Comparison of ENCODE assay signal across 15 cellular contexts in genomic region chr12:31599053-31599452, GRCh38. TPM values are rescaled to one million over a fixed set of nuclear protein-coding genes. Genes with fewer than 3 reads are reported as not detected.
A peak's percentile ranks its signal among the peaks of the same experiment; 100 is the strongest.
DNase-seq lines count a peak whose midpoint lies in the region; ATAC-seq and TF ChIP-seq lines count a peak whose summit lies in the region.
"Had no signal": no experiment of that assay in that cellular context is flagged by ENCODE, and none has a peak within 500 bp of the region (broad histone marks: within the 10 kb centered on the region; RNA-seq: fewer than 3 reads in every experiment).

No MANE protein-coding gene starts in this region.

- H3K27me3 ChIP-seq in gastrocnemius medialis, result no peaks in the 10 kb centered on the region
- H3K27me3 ChIP-seq: BE2C, colonic mucosa, SJSA1 had no signal

- peak overlapping the region; percentile 62 for H2AFZ ChIP-seq in OCI-LY7 (ENCODE audit: low read length)

- no TSS peak for BruUV-seq in OCI-LY7 (replicated peaks; lab: Mats Ljungman, UMichigan)

- DNase-seq in OCI-LY7 (ENCODE audit: low spot score) (peak; percentile 87), DMS 273 (lab: John Stamatoyannopoulos, UW; ENCODE audit: unreplicated experiment) (no peak), gastrocnemius medialis (no peak)
- no peak for DNase-seq in activated CD8-positive, alpha-beta T cell treated with anti-CD3 and anti-CD28 coated beads for 36 hours
- DNase-seq in activated CD4-positive, alpha-beta T cell treated with anti-CD3 and anti-CD28 coated beads for 4 hours, result no peak
- DNase-seq: activated CD4-positive, alpha-beta T cell treated with anti-CD3 and anti-CD28 coated beads for 48 hours; BE2C; colonic mucosa; NCI-H446 treated with DMSO at 0.1 percent for 48 hours; nephron progenitor cell; stimulated activated CD4-positive, alpha-beta T cell treated with anti-CD3 and anti-CD28 coated beads, Interleukin-12 subunit alpha, Interleukin-12 subunit beta, amount 100 ng/mL, for 4 hours had no signal

- H3K4me1 Mint-ChIP-seq in activated CD8-positive, alpha-beta T cell treated with anti-CD3 and anti-CD28 coated beads for 36 hours (ENCODE audit: low read depth), result no peaks in the 10 kb centered on the region

- H3K27ac Mint-ChIP-seq in activated CD8-positive, alpha-beta T cell treated with anti-CD3 and anti-CD28 coated beads for 36 hours, result no peak overlapping the region
- H3K27ac Mint-ChIP-seq: nephron progenitor cell had no signal

- no peak for TF ChIP-seq POLR2A in gastrocnemius medialis (IDR thresholded peaks at IDR 0.05)

- H3K79me2 ChIP-seq in OCI-LY7 (ENCODE audit: insufficient read depth, low read depth, low read length), result no peaks in the 10 kb centered on the region

- no peak overlapping the region for H3K4me3 Mint-ChIP-seq in activated CD8-positive, alpha-beta T cell treated with anti-CD3 and anti-CD28 coated beads for 36 hours
- H3K4me3 Mint-ChIP-seq: nephron progenitor cell had no signal

- H3K27me3 Mint-ChIP-seq in activated CD8-positive, alpha-beta T cell treated with anti-CD3 and anti-CD28 coated beads for 36 hours, result peaks cover 9% of the 10 kb centered on the region

- CTCF ChIA-PET in OCI-LY7 (lab: Charles Lee; ENCODE audit: unreplicated experiment), result no interaction called here
- CTCF ChIA-PET in activated CD8-positive, alpha-beta T cell treated with anti-CD3 and anti-CD28 coated beads for 36 hours (lab: Charles Lee), result no interaction called here

- intact Hi-C loops in OCI-LY7 (cut with micrococcal nuclease; ENCODE audit: unreplicated experiment) (no loop called here), gastrocnemius medialis (cut with DNase I; ENCODE audit: low total_unique reads) (no loop called here)
- intact Hi-C loops in activated CD8-positive, alpha-beta T cell treated with anti-CD3 and anti-CD28 coated beads for 36 hours (cut with micrococcal nuclease), result no loop called here

- peak; percentile 68 for ATAC-seq in GM18502 (IDR thresholded peaks at IDR 0.05; ENCODE audit: poor library complexity, unreplicated experiment)
- peak; percentile 53 for ATAC-seq in GM21390 (IDR thresholded peaks at IDR 0.05; ENCODE audit: unreplicated experiment)
- ATAC-seq in HG03064 (IDR thresholded peaks at IDR 0.05; ENCODE audit: low read depth, unreplicated experiment), result peak; percentile 37
- ATAC-seq in activated CD8-positive, alpha-beta T cell treated with anti-CD3 and anti-CD28 coated beads for 36 hours, result no peak
- no peak for ATAC-seq in gastrocnemius medialis

- H3K9me2 ChIP-seq in OCI-LY7 (ENCODE audit: insufficient read depth, low read length), result no peaks in the 10 kb centered on the region

- TF ChIP-seq CTCF in OCI-LY7 (conservative IDR thresholded peaks at IDR 0.05; ENCODE audit: low read length), result no peak
- no peak for TF ChIP-seq CTCF in activated CD8-positive, alpha-beta T cell treated with anti-CD3 and anti-CD28 coated beads for 36 hours (IDR thresholded peaks at IDR 0.05)
- no peak for TF ChIP-seq CTCF in gastrocnemius medialis (IDR thresholded peaks at IDR 0.05 in 4 of 5, conservative IDR thresholded peaks at IDR 0.05 in 1 of 5)

- POLR2A ChIA-PET in OCI-LY7 (lab: Charles Lee), result interaction anchor here (0.6 to 1.4 kb wide), 9 partner anchors 13 to 331 kb away, joined by 3 to 8 read pairs (median 3); no protein-coding TSS in a partner anchor
- POLR2A ChIA-PET in activated CD8-positive, alpha-beta T cell treated with anti-CD3 and anti-CD28 coated beads for 36 hours (lab: Charles Lee), result no interaction called here

- H3K9me3 ChIP-seq in OCI-LY7 (ENCODE audit: low read length), result no peaks in the 10 kb centered on the region
- H3K9me3 ChIP-seq in gastrocnemius medialis, result no peaks in the 10 kb centered on the region
- H3K9me3 ChIP-seq: BE2C, colonic mucosa, SJSA1 had no signal

- H3K36me3 ChIP-seq in OCI-LY7 (ENCODE audit: insufficient read depth, low read length), result no peaks in the 10 kb centered on the region
- no peaks in the 10 kb centered on the region for H3K36me3 ChIP-seq in gastrocnemius medialis
- H3K36me3 ChIP-seq: colonic mucosa, SJSA1 had no signal

- H3K4me1 ChIP-seq in OCI-LY7 (ENCODE audit: insufficient read depth, low read length, poor library complexity, severe bottlenecking), result peaks cover 54% of the 10 kb centered on the region
- H3K4me1 ChIP-seq in gastrocnemius medialis, result peaks cover 0 to 5% of the 10 kb centered on the region in 2 donors
- H3K4me1 ChIP-seq: BE2C, colonic mucosa had no signal

- H4K20me1 ChIP-seq in OCI-LY7 (ENCODE audit: insufficient read depth, low read length), result no peaks in the 10 kb centered on the region

- no peaks in the 10 kb centered on the region for H3K36me3 Mint-ChIP-seq in activated CD8-positive, alpha-beta T cell treated with anti-CD3 and anti-CD28 coated beads for 36 hours (ENCODE audit: low read depth)

- peak overlapping the region; percentile 70 for H3K4me2 ChIP-seq in OCI-LY7 (ENCODE audit: low read length)

- H3K9me3 Mint-ChIP-seq in activated CD8-positive, alpha-beta T cell treated with anti-CD3 and anti-CD28 coated beads for 36 hours, result no peaks in the 10 kb centered on the region
- H3K9me3 Mint-ChIP-seq: nephron progenitor cell had no signal

- peak overlapping the region; percentile 32 for H3K4me3 ChIP-seq in OCI-LY7 (ENCODE audit: low read depth, low read length, poor library complexity, severe bottlenecking)
- H3K4me3 ChIP-seq in gastrocnemius medialis, result no peak overlapping the region
- H3K4me3 ChIP-seq: colonic mucosa, SJSA1 had no signal

- in situ Hi-C loops in gastrocnemius medialis (cut with MboI; ENCODE audit: low sequenced_read_pairs in 4 of 4), result no loop called here

- H3K27ac ChIP-seq in OCI-LY7 (ENCODE audit: low read depth, low read length, poor library complexity, severe bottlenecking) (peak overlapping the region; percentile 67), gastrocnemius medialis (no peak overlapping the region)
- H3K27ac ChIP-seq: colonic mucosa, SJSA1 had no signal

RNA-seq across cellular contexts. Expression of gene DENND5B, which starts 8.1 kb away (rescaled TPM):
- total RNA-seq in OCI-LY7 (2014; rRNA removed; shearing (Covaris generic)), result 16.7 and 23.1 TPM in 2 replicates
- total RNA-seq in OCI-LY7 (2022), result 36.4 and 38.9 TPM in 2 replicates
- total RNA-seq in activated CD8-positive, alpha-beta T cell treated with anti-CD3 and anti-CD28 coated beads for 36 hours, result under 1 TPM; 0.31 to 0.43 TPM
- 10 to 100 TPM; 12.5 to 33.7 (median 26.7) TPM for total RNA-seq in gastrocnemius medialis

Comparison
In these comparisons a context has a peak if more than half of its experiments do, and no peak if none do; other contexts are left out.
1. ATAC-seq: peak in GM18502 (single experiment), GM21390 (single experiment) and HG03064 (single experiment); none in activated CD8-positive, alpha-beta T cell treated with anti-CD3 and anti-CD28 coated beads for 36 hours (single experiment) and gastrocnemius medialis (0 of 2).
2. RNA of gene DENND5B, which starts 8.1 kb away (total RNA-seq): 16.7 to 38.9 TPM in OCI-LY7 and 12.5 to 33.7 TPM in gastrocnemius medialis; 0.31 to 0.43 TPM in activated CD8-positive, alpha-beta T cell treated with anti-CD3 and anti-CD28 coated beads for 36 hours; every median in the first group is over 4 times any median in the second.